In the genomic region with DNA sequence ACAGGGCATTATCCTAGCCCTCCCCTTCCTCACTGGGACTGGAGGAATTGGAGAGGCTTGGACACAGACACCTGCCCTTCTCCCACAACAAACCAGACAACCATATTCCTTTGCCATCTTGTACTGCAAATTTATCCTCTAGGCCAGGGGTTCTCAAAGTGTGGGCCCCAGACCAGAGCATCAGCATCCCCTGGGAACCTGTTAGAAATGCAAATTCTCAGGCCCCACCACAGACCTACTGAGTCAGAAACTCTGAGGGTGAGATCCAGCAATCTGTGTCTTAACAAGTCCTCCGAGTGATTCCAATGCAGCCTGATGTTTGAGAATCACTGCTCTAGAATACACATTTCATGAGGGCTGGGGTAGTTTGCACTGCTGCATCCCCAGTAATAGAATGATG, we compare ENCODE assay signal across 24 cellular contexts.
A peak's percentile ranks its signal among the peaks of the same experiment; 100 is the strongest.
DNase-seq lines count a peak whose midpoint lies in the region; ATAC-seq, FAIRE-seq and TF ChIP-seq lines count a peak whose summit lies in the region.
"Had no signal": no experiment of that assay in that cellular context is flagged by ENCODE, and none has a peak within 500 bp of the region (broad histone marks: within the 10 kb centered on the region; RNA-seq: fewer than 3 reads in every experiment).

No MANE protein-coding gene starts in this region.

- H3K27me3 Mint-ChIP-seq in stimulated activated naive CD8-positive, alpha-beta T cell treated with anti-CD3 and anti-CD28 coated beads, Interleukin-15, Interleukin-2, amounts not matched to agents 100 ng/mL and 50 ng/mL, for 24 hours = no peaks in the 10 kb centered on the region
- H3K27me3 Mint-ChIP-seq: CD4-positive, alpha-beta memory T cell had no signal

- H3K9me3 Mint-ChIP-seq in stimulated activated naive CD8-positive, alpha-beta T cell treated with anti-CD3 and anti-CD28 coated beads, Interleukin-15, Interleukin-2, amounts not matched to agents 100 ng/mL and 50 ng/mL, for 24 hours = peaks cover 3% of the 10 kb centered on the region

- CTCF ChIA-PET in GM12878 (lab: Yijun Ruan, JAX) = interaction anchor here (1.1 to 1.7 kb wide), 2 partner anchors 50 to 136 kb away, joined by 3 read pairs; no protein-coding TSS in a partner anchor

- TF ChIP-seq RAD21 in GM12878 (IDR thresholded peaks at IDR 0.05; ENCODE audit: insufficient read depth, low read depth, low read length) = no peak

- H3K27me3 ChIP-seq in SU-DHL-6 (ENCODE audit: low read length) = no peaks in the 10 kb centered on the region
- no peaks in the 10 kb centered on the region for H3K27me3 ChIP-seq in GM12878 (replicated peaks in 1 of 2; ENCODE audit: control insufficient read depth in 2 of 2, insufficient read depth in 2 of 2, low read length in 1 of 2)
- H3K27me3 ChIP-seq in breast epithelium = no peaks in the 10 kb centered on the region
- H3K27me3 ChIP-seq: esophagus muscularis mucosa, hepatocyte, testis, uterus had no signal

- FAIRE-seq in GM12878 (lab: Jason Lieb, UNC) = no peak
- FAIRE-seq: H1 had no signal

- peak overlapping the region; percentile 97 for H3K27ac ChIP-seq in SU-DHL-6 (ENCODE audit: low read depth, low read length)
- peak overlapping the region; percentile 88 for H3K27ac ChIP-seq in GM12878 (ENCODE audit: control insufficient read depth, insufficient read depth)
- H3K27ac ChIP-seq in breast epithelium = no peak overlapping the region
- H3K27ac ChIP-seq: hepatocyte, testis, uterus had no signal

- TF ChIP-seq POLR2A in GM12878 (IDR thresholded peaks at IDR 0.05; ENCODE audit: low read depth, low read length) = no peak
- TF ChIP-seq POLR2A in breast epithelium (IDR thresholded peaks at IDR 0.05) = no peak

- no peak overlapping the region for H2AFZ ChIP-seq in SU-DHL-6 (ENCODE audit: low read depth, low read length, severe bottlenecking)
- H2AFZ ChIP-seq in GM12878 (ENCODE audit: control insufficient read depth, low read depth, low read length) = no peak overlapping the region
- H2AFZ ChIP-seq: hepatocyte had no signal

- RAD21 ChIA-PET in GM12878 (lab: Charles Lee; ENCODE audit: unreplicated experiment) = interaction anchor here (0.7 to 3.7 kb wide), 6 partner anchors 18 to 137 kb away, joined by 3 to 27 read pairs (median 6); no protein-coding TSS in a partner anchor

- H4K20me1 ChIP-seq in SU-DHL-6 (ENCODE audit: low read depth, low read length) = no peaks in the 10 kb centered on the region
- H4K20me1 ChIP-seq in GM12878 (ENCODE audit: control insufficient read depth, insufficient read depth) = no peaks in the 10 kb centered on the region

- 0% methylated on average over 1 of the region's 1 CpG for WGBS in GM12878 (ENCODE audit: insufficient coverage, insufficient replicate concordance, low lambda C conversion rate, missing lambda C conversion rate)

- peaks cover 90% of the 10 kb centered on the region for H3K4me1 Mint-ChIP-seq in stimulated activated naive CD8-positive, alpha-beta T cell treated with anti-CD3 and anti-CD28 coated beads, Interleukin-15, Interleukin-2, amounts not matched to agents 100 ng/mL and 50 ng/mL, for 24 hours (ENCODE audit: low read depth)

- H3K36me3 Mint-ChIP-seq in stimulated activated naive CD8-positive, alpha-beta T cell treated with anti-CD3 and anti-CD28 coated beads, Interleukin-15, Interleukin-2, amounts not matched to agents 100 ng/mL and 50 ng/mL, for 24 hours (ENCODE audit: low read depth) = peaks cover 94% of the 10 kb centered on the region

- BruUV-seq in GM12878 (replicated peaks; lab: Mats Ljungman, UMichigan) = no TSS peak

- TF ChIP-seq CTCF in SU-DHL-6 (IDR thresholded peaks at IDR 0.05; ENCODE audit: insufficient read depth, low read length, poor library complexity, severe bottlenecking) = no peak
- no peak for TF ChIP-seq CTCF in GM12878 (IDR thresholded peaks at IDR 0.05 in 2 of 3, conservative IDR thresholded peaks at IDR 0.05 in 1 of 3; ENCODE audit: control insufficient read depth in 2 of 3, extremely low read depth in 1 of 3, insufficient read depth in 1 of 3, low read depth in 3 of 3, low read length in 3 of 3)
- TF ChIP-seq CTCF in breast epithelium (IDR thresholded peaks at IDR 0.05) = no peak

- H3K9ac ChIP-seq in SU-DHL-6 (ENCODE audit: low read length) = peak overlapping the region; percentile 60
- peak overlapping the region; percentile 12; the same call in 1 of the 2 replicates for H3K9ac ChIP-seq in GM12878 (ENCODE audit: control insufficient read depth, insufficient read depth, low read length)
- H3K9ac ChIP-seq: SK-N-SH had no signal

- in situ Hi-C loops in GM12878 (cut with MboI) = no loop called here

- H3K9me3 ChIP-seq in SU-DHL-6 (ENCODE audit: insufficient read depth, low read length) = no peaks in the 10 kb centered on the region
- H3K9me3 ChIP-seq in GM12878 (replicated peaks; ENCODE audit: control insufficient read depth, insufficient read depth, low read length) = peaks cover 9% of the 10 kb centered on the region
- H3K9me3 ChIP-seq in breast epithelium = no peaks in the 10 kb centered on the region
- H3K9me3 ChIP-seq: esophagus muscularis mucosa, SK-N-SH, testis, uterus had no signal

- DNase-seq in stimulated activated naive CD8-positive, alpha-beta T cell treated with anti-CD3 and anti-CD28 coated beads, Interleukin-15, Interleukin-2, amounts not matched to agents 100 U/mL and 50 U/mL, for 24 hours = no peak
- DNase-seq in GM12878 (ENCODE audit: low read depth, low spot score) (no peak), cerebellum (ENCODE audit: low spot score) (no peak), breast epithelium (ENCODE audit: low spot score in 2 of 2) (no peak)
- DNase-seq: CD4-positive, alpha-beta memory T cell; cortex of kidney; DMS 273 treated with DMSO at 0.1 percent for 48 hours; foreskin melanocyte; mesenchymal stem cell; NCI-H1105 treated with DMSO at 0.1 percent for 48 hours; NCI-H2029 treated with DMSO at 0.1 percent for 48 hours; NCI-H82; OCI-M1; SK-N-SH; stimulated activated CD4-positive, alpha-beta T cell treated with anti-CD3 and anti-CD28 coated beads, Interleukin-2, amount 100 ng/mL, for 24 hours; testis; uterus had no signal

- peaks cover 83% of the 10 kb centered on the region for H3K4me1 ChIP-seq in GM12878 (ENCODE audit: control insufficient read depth, insufficient read depth, low read length)
- H3K4me1 ChIP-seq in breast epithelium = no peaks in the 10 kb centered on the region
- H3K4me1 ChIP-seq: testis, uterus had no signal

- peaks cover 27% of the 10 kb centered on the region for H3K36me3 ChIP-seq in SU-DHL-6 (ENCODE audit: low read length)
- peaks cover 20 to 26% of the 10 kb centered on the region in 2 experiments for H3K36me3 ChIP-seq in GM12878 (ENCODE audit: control insufficient read depth in 2 of 2, insufficient read depth in 2 of 2, low read length in 1 of 2)
- H3K36me3 ChIP-seq in breast epithelium = no peaks in the 10 kb centered on the region
- H3K36me3 ChIP-seq: uterus had no signal

- peak overlapping the region; percentile 59 for H3K4me2 ChIP-seq in SU-DHL-6 (ENCODE audit: low read depth, low read length, poor library complexity, severe bottlenecking)
- peak overlapping the region; percentile 67; the same call in 1 of the 2 replicates for H3K4me2 ChIP-seq in GM12878 (ENCODE audit: control insufficient read depth, insufficient read depth)
- H3K4me2 ChIP-seq: hepatocyte, SK-N-SH had no signal

- no peak overlapping the region for H3K4me3 Mint-ChIP-seq in stimulated activated naive CD8-positive, alpha-beta T cell treated with anti-CD3 and anti-CD28 coated beads, Interleukin-15, Interleukin-2, amounts not matched to agents 100 ng/mL and 50 ng/mL, for 24 hours
- H3K4me3 Mint-ChIP-seq: CD4-positive, alpha-beta memory T cell had no signal

- SMC1A ChIA-PET in GM12878 (lab: Charles Lee; ENCODE audit: uncharacterized antibody, unreplicated experiment) = interaction anchor here (0.9 to 9.9 kb wide), 16 partner anchors 8 to 137 kb away, joined by 3 to 125 read pairs (median 8); a partner anchor contains a TSS

- TF ChIP-seq EP300 in GM12878 (IDR thresholded peaks at IDR 0.05; ENCODE audit: borderline replicate concordance in 1 of 2, control insufficient read depth in 1 of 2, low read depth in 2 of 2, low read length in 2 of 2) = no peak

- intact Hi-C loops in GM12878 (cut with micrococcal nuclease; ENCODE audit: unreplicated experiment) (no loop called here), breast epithelium (cut with DNase I; ENCODE audit: low total_unique reads) (no loop called here)

- ATAC-seq in stimulated activated naive CD8-positive, alpha-beta T cell treated with anti-CD3 and anti-CD28 coated beads, Interleukin-15, Interleukin-2, amounts not matched to agents 100 U/mL and 50 U/mL, for 24 hours = no peak
- ATAC-seq in GM12878 (no peak; the same call in 2 of the 3 replicates), GM21367 (IDR thresholded peaks at IDR 0.05; ENCODE audit: unreplicated experiment) (no peak)

- H3K4me3 ChIP-seq in SU-DHL-6 (ENCODE audit: insufficient read depth, low read length, poor library complexity, severe bottlenecking) = no peak overlapping the region
- no peak overlapping the region for H3K4me3 ChIP-seq in GM12878
- H3K4me3 ChIP-seq in breast epithelium = no peak overlapping the region
- H3K4me3 ChIP-seq: esophagus muscularis mucosa, hepatocyte, smooth muscle cell, testis, uterus had no signal

- H3K79me2 ChIP-seq in SU-DHL-6 (ENCODE audit: insufficient read depth, low read length) (peaks cover 88% of the 10 kb centered on the region), GM12878 (ENCODE audit: control insufficient read depth, insufficient read depth, low read length) (peaks cover 54% of the 10 kb centered on the region)
- H3K79me2 ChIP-seq: hepatocyte had no signal

- H3F3A ChIP-seq in SU-DHL-6 (ENCODE audit: insufficient read depth) = peaks cover 81% of the 10 kb centered on the region

- H3K9me2 ChIP-seq in SU-DHL-6 (replicated peaks; ENCODE audit: insufficient read depth, low read length) = no peaks in the 10 kb centered on the region
- H3K9me2 ChIP-seq: SK-N-SH had no signal

- peak overlapping the region; percentile 62 for H3K27ac Mint-ChIP-seq in stimulated activated naive CD8-positive, alpha-beta T cell treated with anti-CD3 and anti-CD28 coated beads, Interleukin-15, Interleukin-2, amounts not matched to agents 100 ng/mL and 50 ng/mL, for 24 hours

- POLR2A ChIA-PET in GM12878 (lab: Charles Lee) = interaction anchor here (1.4 to 3.6 kb wide), 4 partner anchors 15 to 135 kb away, joined by 3 to 16 read pairs (median 10); no protein-coding TSS in a partner anchor

TF ChIP-seq in GM12878, 131 proteins besides CTCF, POLR2A, EP300 and RAD21 (continues in another document):
- TF ChIP-seq, protein P1, sequence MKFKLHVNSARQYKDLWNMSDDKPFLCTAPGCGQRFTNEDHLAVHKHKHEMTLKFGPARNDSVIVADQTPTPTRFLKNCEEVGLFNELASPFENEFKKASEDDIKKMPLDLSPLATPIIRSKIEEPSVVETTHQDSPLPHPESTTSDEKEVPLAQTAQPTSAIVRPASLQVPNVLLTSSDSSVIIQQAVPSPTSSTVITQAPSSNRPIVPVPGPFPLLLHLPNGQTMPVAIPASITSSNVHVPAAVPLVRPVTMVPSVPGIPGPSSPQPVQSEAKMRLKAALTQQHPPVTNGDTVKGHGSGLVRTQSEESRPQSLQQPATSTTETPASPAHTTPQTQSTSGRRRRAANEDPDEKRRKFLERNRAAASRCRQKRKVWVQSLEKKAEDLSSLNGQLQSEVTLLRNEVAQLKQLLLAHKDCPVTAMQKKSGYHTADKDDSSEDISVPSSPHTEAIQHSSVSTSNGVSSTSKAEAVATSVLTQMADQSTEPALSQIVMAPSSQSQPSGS (IDR thresholded peaks at IDR 0.05; ENCODE audit: low read length) = no peak; the same call in 1 of the 2 replicates
- no peak for TF ChIP-seq SMAD5 (IDR thresholded peaks at IDR 0.05; ENCODE audit: low read depth)

Comparison
In these comparisons a context has a peak if more than half of its experiments do, and no peak if none do; other contexts are left out.
1. H3K27ac ChIP-seq: peak in SU-DHL-6 (single experiment) and GM12878 (single experiment); none in breast epithelium (0 of 2).